Comparison of ENCODE assay signal across 1 cellular context in the genomic region with DNA sequence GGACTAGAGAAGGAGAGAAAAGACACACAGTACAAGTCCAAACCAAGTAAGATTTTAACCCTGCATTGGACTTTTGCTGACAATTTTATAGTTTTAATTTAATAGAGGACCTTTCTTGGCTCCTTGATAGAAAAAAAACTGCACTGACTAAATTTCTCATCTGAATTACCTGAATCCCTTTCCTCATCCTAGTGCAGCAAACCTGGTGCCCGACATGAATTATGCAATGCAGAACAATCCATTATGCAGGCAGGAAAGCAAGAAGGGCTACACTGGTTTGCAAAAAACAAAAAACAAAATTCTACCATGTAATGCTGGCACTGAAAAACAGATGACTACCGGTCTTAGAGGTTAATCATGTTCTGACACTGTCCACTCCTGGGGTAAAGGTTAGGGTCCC.
TF ChIP-seq lines count a peak whose summit lies in the region.

No MANE protein-coding gene starts in this region.

TF ChIP-seq in HEK293, 187 proteins besides CTCF, POLR2A, EP300 and RAD21 (continued from another document):
- TF ChIP-seq, protein P1, sequence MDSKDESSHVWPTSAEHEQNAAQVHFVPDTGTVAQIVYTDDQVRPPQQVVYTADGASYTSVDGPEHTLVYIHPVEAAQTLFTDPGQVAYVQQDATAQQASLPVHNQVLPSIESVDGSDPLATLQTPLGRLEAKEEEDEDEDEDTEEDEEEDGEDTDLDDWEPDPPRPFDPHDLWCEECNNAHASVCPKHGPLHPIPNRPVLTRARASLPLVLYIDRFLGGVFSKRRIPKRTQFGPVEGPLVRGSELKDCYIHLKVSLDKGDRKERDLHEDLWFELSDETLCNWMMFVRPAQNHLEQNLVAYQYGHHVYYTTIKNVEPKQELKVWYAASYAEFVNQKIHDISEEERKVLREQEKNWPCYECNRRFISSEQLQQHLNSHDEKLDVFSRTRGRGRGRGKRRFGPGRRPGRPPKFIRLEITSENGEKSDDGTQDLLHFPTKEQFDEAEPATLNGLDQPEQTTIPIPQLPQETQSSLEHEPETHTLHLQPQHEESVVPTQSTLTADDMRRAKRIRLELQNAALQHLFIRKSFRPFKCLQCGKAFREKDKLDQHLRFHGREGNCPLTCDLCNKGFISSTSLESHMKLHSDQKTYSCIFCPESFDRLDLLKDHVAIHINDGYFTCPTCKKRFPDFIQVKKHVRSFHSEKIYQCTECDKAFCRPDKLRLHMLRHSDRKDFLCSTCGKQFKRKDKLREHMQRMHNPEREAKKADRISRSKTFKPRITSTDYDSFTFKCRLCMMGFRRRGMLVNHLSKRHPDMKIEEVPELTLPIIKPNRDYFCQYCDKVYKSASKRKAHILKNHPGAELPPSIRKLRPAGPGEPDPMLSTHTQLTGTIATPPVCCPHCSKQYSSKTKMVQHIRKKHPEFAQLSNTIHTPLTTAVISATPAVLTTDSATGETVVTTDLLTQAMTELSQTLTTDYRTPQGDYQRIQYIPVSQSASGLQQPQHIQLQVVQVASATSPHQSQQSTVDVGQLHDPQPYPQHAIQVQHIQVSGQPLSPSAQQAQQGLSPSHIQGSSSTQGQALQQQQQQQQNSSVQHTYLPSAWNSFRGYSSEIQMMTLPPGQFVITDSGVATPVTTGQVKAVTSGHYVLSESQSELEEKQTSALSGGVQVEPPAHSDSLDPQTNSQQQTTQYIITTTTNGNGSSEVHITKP (tag by site-specific recombination; IDR thresholded peaks at IDR 0.05) = peak; percentile 91
- TF ChIP-seq ZBTB17 (tag by site-specific recombination; IDR thresholded peaks at IDR 0.05) = peak; percentile 27; the same call in 1 of the 2 replicates
